Comparison of ENCODE assay signal across 24 cellular contexts in genomic region chr15:42622328-42622925, GRCh38.
"Had no signal": no experiment of that assay in that cellular context is flagged by ENCODE, and none has a peak within 500 bp of the region (broad histone marks: within the 10 kb centered on the region; RNA-seq: fewer than 3 reads in every experiment).

No MANE protein-coding gene starts in this region.

- H3K27ac ChIP-seq: breast epithelium, coronary artery, epithelial cell of prostate, gastroesophageal sphincter, lower lobe of right lung, prostate gland, tibial nerve, uterus had no signal

- H3K4me3 Mint-ChIP-seq: activated naive CD8-positive, alpha-beta T cell treated with anti-CD3 and anti-CD28 coated beads for 36 hours; activated T-cell treated with anti-CD3 and anti-CD28 coated beads, Interleukin-2, amount 50 U/mL, for 4 hours; endodermal cell; naive thymus-derived CD8-positive, alpha-beta T cell; stimulated activated naive CD8-positive, alpha-beta T cell treated with anti-CD3 and anti-CD28 coated beads, Interleukin-15, amount 100 ng/mL, for 72 hours had no signal

- H3K9me3 Mint-ChIP-seq: activated naive CD8-positive, alpha-beta T cell treated with anti-CD3 and anti-CD28 coated beads for 36 hours; activated T-cell treated with anti-CD3 and anti-CD28 coated beads, Interleukin-2, amount 50 U/mL, for 4 hours; activated T-helper 2 cell treated with anti-CD3 and anti-CD28 coated beads, Interferon-gamma antibody, Interleukin-2, Interleukin-4, amounts not matched to agents 10 μg/mL and 5 μg/mL and 100 μg/mL, durations not matched to agents 14 hours and 24 hours and 36 hours; endodermal cell; stimulated activated naive CD8-positive, alpha-beta T cell treated with anti-CD3 and anti-CD28 coated beads, Interleukin-15, amount 100 ng/mL, for 72 hours had no signal

- H3K4me3 ChIP-seq: breast epithelium, coronary artery, gastroesophageal sphincter, lower lobe of right lung, prostate gland, tibial nerve, uterus had no signal

- H3K27ac Mint-ChIP-seq: activated naive CD8-positive, alpha-beta T cell treated with anti-CD3 and anti-CD28 coated beads for 36 hours; activated T-helper 2 cell treated with anti-CD3 and anti-CD28 coated beads, Interferon-gamma antibody, Interleukin-2, Interleukin-4, amounts not matched to agents 10 μg/mL and 5 μg/mL and 100 μg/mL, durations not matched to agents 14 hours and 24 hours and 36 hours; endodermal cell had no signal

- H3K27me3 ChIP-seq: breast epithelium, gastroesophageal sphincter, tibial nerve, uterus had no signal

- H3K9me3 ChIP-seq: breast epithelium, gastroesophageal sphincter, lower lobe of right lung, prostate gland, tibial nerve, uterus had no signal

- H3K27me3 Mint-ChIP-seq: activated naive CD8-positive, alpha-beta T cell treated with anti-CD3 and anti-CD28 coated beads for 36 hours; naive thymus-derived CD8-positive, alpha-beta T cell; stimulated activated naive CD8-positive, alpha-beta T cell treated with anti-CD3 and anti-CD28 coated beads, Interleukin-15, amount 100 ng/mL, for 72 hours had no signal

- H3K36me3 ChIP-seq: breast epithelium, prostate gland, uterus had no signal

- DNase-seq: activated CD4-positive, alpha-beta T cell treated with anti-CD3 and anti-CD28 coated beads for 4 hours; activated CD4-positive, alpha-beta T cell treated with anti-CD3 and anti-CD28 coated beads, Interleukin-2, amount 50 U/mL, for 48 hours; activated CD4-positive, CD25-positive, alpha-beta regulatory T cell; activated CD8-positive, alpha-beta memory T cell treated with anti-CD3 and anti-CD28 coated beads, Interleukin-2, amount 50 U/mL, for 48 hours; activated naive CD4-positive, alpha-beta T cell treated with Interleukin-2 at 50 U/mL for 16 hours; activated naive CD8-positive, alpha-beta T cell treated with anti-CD3 and anti-CD28 coated beads for 36 hours; activated T-cell treated with anti-CD3 and anti-CD28 coated beads, Interleukin-2, amount 50 U/mL, for 4 hours; amniotic stem cell; endodermal cell; hypothalamus; lower lobe of right lung; mesendoderm; naive thymus-derived CD8-positive, alpha-beta T cell; stimulated activated CD4-positive, alpha-beta T cell treated with anti-CD3 and anti-CD28 coated beads, Interleukin-12 subunit alpha, Interleukin-12 subunit beta, amount 100 ng/mL, for 4 hours; stimulated activated naive CD8-positive, alpha-beta T cell treated with anti-CD3 and anti-CD28 coated beads, Interleukin-15, amount 100 ng/mL, for 72 hours; T-helper 1 cell; uterus had no signal

- H3K4me1 ChIP-seq: breast epithelium, lower lobe of right lung, prostate gland, uterus had no signal

- ATAC-seq: activated T-cell treated with anti-CD3 and anti-CD28 coated beads, Interleukin-2, amount 50 U/mL, for 4 hours; gastroesophageal sphincter; lower lobe of right lung; naive thymus-derived CD8-positive, alpha-beta T cell; stimulated activated naive CD8-positive, alpha-beta T cell treated with anti-CD3 and anti-CD28 coated beads, Interleukin-15, amount 100 ng/mL, for 72 hours had no signal
